29 cellular contexts compared by ENCODE assay signal in genomic region chr6:6052216-6052615, GRCh38. TPM values are rescaled to one million over a fixed set of nuclear protein-coding genes. Genes with fewer than 3 reads are reported as not detected.
"Had no signal": no experiment of that assay in that cellular context is flagged by ENCODE, and none has a peak within 500 bp of the region (broad histone marks: within the 10 kb centered on the region; RNA-seq: fewer than 3 reads in every experiment).

No MANE protein-coding gene starts in this region.

- ATAC-seq: natural killer cell; psoas muscle; right cardiac atrium; right lobe of liver; stimulated activated memory B cell treated with anti-CD40 and anti-IgM and Interleukin-4, amounts not matched to agents 10 μg/mL and 1 μg/mL and 100 μg/mL, for 72 hours; stimulated activated naive CD8-positive, alpha-beta T cell treated with anti-CD3 and anti-CD28 coated beads, Interleukin-15, amount 100 ng/mL, for 72 hours; stimulated activated naive CD8-positive, alpha-beta T cell treated with anti-CD3 and anti-CD28 coated beads, Interleukin-15, Interleukin-2, amounts not matched to agents 100 U/mL and 50 U/mL, for 24 hours; upper lobe of right lung had no signal

- H3K36me3 ChIP-seq: neural progenitor cell, ovary, right lobe of liver, sigmoid colon, spleen, suprapubic skin, tibial artery, transverse colon, upper lobe of right lung, uterus had no signal

- H3K79me2 ChIP-seq: parathyroid adenoma had no signal

- H3K27me3 ChIP-seq: ovary, right lobe of liver, sigmoid colon, testis, upper lobe of right lung, uterus had no signal

- H3K4me2 ChIP-seq: neural progenitor cell, smooth muscle cell had no signal

- H3K27ac ChIP-seq: neural progenitor cell, ovary, parathyroid adenoma, psoas muscle, right lobe of liver, sigmoid colon, skin epidermis, spleen, suprapubic skin, testis, tibial artery, transverse colon, upper lobe of right lung, uterus had no signal

- H3K4me3 ChIP-seq: neural progenitor cell, ovary, psoas muscle, right lobe of liver, sigmoid colon, skin epidermis, smooth muscle cell, spleen, suprapubic skin, testis, tibial artery, transverse colon, upper lobe of right lung, uterus had no signal

- H3K9ac ChIP-seq: neural progenitor cell, parathyroid adenoma had no signal

- H3K9me3 ChIP-seq: ovary, right lobe of liver, spleen, suprapubic skin, testis, tibial artery, transverse colon, upper lobe of right lung, uterus had no signal

- H2AFZ ChIP-seq: neural progenitor cell, parathyroid adenoma had no signal

- DNase-seq: natural killer cell; occipital lobe; ovary; psoas muscle; right lobe of liver; sigmoid colon; spleen; stimulated activated CD4-positive, alpha-beta T cell treated with anti-CD3 and anti-CD28 coated beads, Interleukin-12 subunit alpha, Interleukin-12 subunit beta, amount 100 ng/mL, for 4 hours; stimulated activated CD4-positive, alpha-beta T cell treated with anti-CD3 and anti-CD28 coated beads, Interleukin-1b, Interleukin-23, amount 100 ng/mL, for 48 hours; stimulated activated CD4-positive, alpha-beta T cell treated with anti-CD3 and anti-CD28 coated beads, Interleukin-4, amount 100 ng/mL, for 1 hour; stimulated activated CD4-positive, alpha-beta T cell treated with anti-CD3 and anti-CD28 coated beads, Interleukin-4, amount 100 ng/mL, for 4 hours; stimulated activated CD8-positive, alpha-beta memory T cell treated with anti-CD3 and anti-CD28 coated beads, Interleukin-4, amount 100 ng/mL, for 48 hours; stimulated activated naive CD4-positive, alpha-beta T cell; stimulated activated naive CD8-positive, alpha-beta T cell treated with anti-CD3 and anti-CD28 coated beads, Interleukin-15, amount 100 ng/mL, for 72 hours; stimulated activated naive CD8-positive, alpha-beta T cell treated with anti-CD3 and anti-CD28 coated beads, Interleukin-15, Interleukin-2, amounts not matched to agents 100 U/mL and 50 U/mL, for 24 hours; substantia nigra; testis; tibial artery; transverse colon; upper lobe of right lung; uterus had no signal

- H3K4me1 ChIP-seq: neural progenitor cell, parathyroid adenoma, psoas muscle, right lobe of liver, sigmoid colon, spleen, suprapubic skin, testis, tibial artery, transverse colon, upper lobe of right lung, uterus had no signal

RNA-seq across cellular contexts. Expression of gene NRN1, which starts 45.5 kb away (rescaled TPM):
- total RNA-seq: natural killer cell, progenitor cell of endocrine pancreas, smooth muscle cell had no signal
